ENCODE assay signal across 8 cellular contexts in genomic region chr10:89392974-89393373, GRCh38. TPM values are rescaled to one million over a fixed set of nuclear protein-coding genes. Genes with fewer than 3 reads are reported as not detected.
DNase-seq lines count a peak whose midpoint lies in the region; ATAC-seq, FAIRE-seq and TF ChIP-seq lines count a peak whose summit lies in the region.

No MANE protein-coding gene starts in this region.

- no peak for DNase-seq in BE2C
- no peak for DNase-seq in PC-3
- no peak for DNase-seq in H1 (ENCODE audit: low read depth in 1 of 2, low spot score in 2 of 2)
- DNase-seq in NCI-H774 (lab: John Stamatoyannopoulos, UW): no peak
- DNase-seq in NCI-H128 (lab: John Stamatoyannopoulos, UW; ENCODE audit: unreplicated experiment): no peak

- H3K23ac ChIP-seq in H1 (ENCODE audit: insufficient read length): no peak overlapping the region

- TF ChIP-seq RAD21 in H1 (IDR thresholded peaks at IDR 0.05 in 1 of 2, conservative IDR thresholded peaks at IDR 0.05 in 1 of 2; ENCODE audit: low read depth in 2 of 2, low read length in 2 of 2): no peak

- H3K14ac ChIP-seq in H1 (ENCODE audit: insufficient read length): no peak overlapping the region

- H3K9ac ChIP-seq in PC-3 (ENCODE audit: low read length) (no peak overlapping the region), H1 (replicated peaks in 1 of 4; ENCODE audit: extremely low read depth in 1 of 4, low read depth in 3 of 4, low read length in 3 of 4) (no peak overlapping the region), muscle layer of colon (ENCODE audit: low read length) (peak overlapping the region; percentile 35)

- TF ChIP-seq EP300 in H1 (IDR thresholded peaks at IDR 0.05; ENCODE audit: borderline replicate concordance in 1 of 2, low read depth in 2 of 2, low read length in 2 of 2): no peak

- H2BK5ac ChIP-seq in H1 (ENCODE audit: low read depth, low read length): no peak overlapping the region

- POLR2A ChIA-PET in PC-3 (lab: Charles Lee; ENCODE audit: unreplicated experiment) (interaction anchor here (0.6 to 0.7 kb wide), 3 partner anchors 109 to 308 kb away, joined by 11 to 28 read pairs (median 14); partner anchors contain the start of genes KIF20B and LIPA), H1 (lab: Charles Lee; ENCODE audit: partially characterized antibody) (interaction anchor here (0.7 to 1.3 kb wide), 2 partner anchors 15 to 88 kb away, joined by 3 read pairs; partner anchors contain the start of gene IFIT1B)

- peak overlapping the region; percentile 79 for H2AFZ ChIP-seq in PC-3 (ENCODE audit: low read length)
- H2AFZ ChIP-seq in H1 (ENCODE audit: low read length): peak overlapping the region; percentile 19; the same call in 1 of the 2 replicates

- peak overlapping the region; percentile 61; the same call in 1 of the 2 replicates for H2BK12ac ChIP-seq in H1 (ENCODE audit: low read depth, low read length)

- intact Hi-C loops in PC-3 (cut with micrococcal nuclease): loop anchor here (2.0 to 10.0 kb wide), 2 partner anchors 22 to 358 kb away; partner anchors contain the start of gene IFIT5

- ATAC-seq in GM21515 (IDR thresholded peaks at IDR 0.05; ENCODE audit: unreplicated experiment) (peak; percentile 40), PC-3 (peak; percentile 17), GM19463 (IDR thresholded peaks at IDR 0.05; ENCODE audit: unreplicated experiment) (no peak)

- FAIRE-seq in H1 (lab: Jason Lieb, UNC): no peak

- H3K36me3 ChIP-seq in BE2C (no peaks in the 10 kb centered on the region), PC-3 (ENCODE audit: low read depth, low read length) (no peaks in the 10 kb centered on the region), H1 (ENCODE audit: control insufficient read depth in 2 of 4, insufficient read depth in 4 of 4, low read length in 3 of 4) (no peaks in the 10 kb centered on the region), muscle layer of colon (ENCODE audit: insufficient read depth, low read length) (no peaks in the 10 kb centered on the region)

- peak overlapping the region; percentile 83 for H3K4me3 ChIP-seq in BE2C (ENCODE audit: low read depth, low read length)
- peak overlapping the region; percentile 78 for H3K4me3 ChIP-seq in PC-3 (ENCODE audit: low read length)
- H3K4me3 ChIP-seq in H1 (ENCODE audit: extremely low read depth in 1 of 4, insufficient read depth in 2 of 4, low read depth in 3 of 4, low read length in 4 of 4): peak overlapping the region in 1 of 4 experiments; percentile 56; a peak in 2 of 8 replicates
- H3K4me3 ChIP-seq in muscle layer of colon (ENCODE audit: low read depth in 1 of 2, low read length in 2 of 2): peak overlapping the region; percentile 40 to 66

- no peaks in the 10 kb centered on the region for H4K20me1 ChIP-seq in PC-3 (ENCODE audit: low read length)
- no peaks in the 10 kb centered on the region for H4K20me1 ChIP-seq in H1 (replicated peaks in 1 of 2; ENCODE audit: control insufficient read depth in 1 of 2, insufficient read depth in 2 of 2, low read length in 2 of 2)

- H3K9me2 ChIP-seq in PC-3 (replicated peaks; ENCODE audit: low read length): no peaks in the 10 kb centered on the region

- H3F3A ChIP-seq in PC-3 (ENCODE audit: low read length, unreplicated experiment): peaks cover 3% of the 10 kb centered on the region

- no peak overlapping the region for H3K4ac ChIP-seq in H1 (replicated peaks; ENCODE audit: insufficient read length, low read depth, low read length)

- 81% methylated on average over 2 of the region's 2 CpGs; no CpG with 5 or more reads in 1 of the 2 experiments for WGBS in H1 (ENCODE audit: extremely low coverage in 1 of 2, insufficient coverage in 1 of 2, insufficient read length in 1 of 2, insufficient replicate concordance in 2 of 2, low coverage in 1 of 2, low lambda C conversion rate in 2 of 2, missing lambda C conversion rate in 1 of 2), 2 experiments

- H2BK120ac ChIP-seq in H1 (replicated peaks; ENCODE audit: low read depth, low read length): no peak overlapping the region

- no peak overlapping the region for H2AK5ac ChIP-seq in H1 (ENCODE audit: low read depth, low read length)

- no peak overlapping the region for H4K5ac ChIP-seq in H1 (ENCODE audit: insufficient read length, low read depth, low read length)

- no peak for TF ChIP-seq CTCF in BE2C (IDR thresholded peaks at IDR 0.05; ENCODE audit: low read depth, low read length)
- no peak for TF ChIP-seq CTCF in PC-3 (conservative IDR thresholded peaks at IDR 0.05; ENCODE audit: low read depth, low read length)
- TF ChIP-seq CTCF in H1 (IDR thresholded peaks at IDR 0.05; ENCODE audit: control extremely low read depth in 1 of 3, insufficient read depth in 1 of 3, low read depth in 1 of 3, low read length in 3 of 3): no peak

- no peaks in the 10 kb centered on the region for H3K79me1 ChIP-seq in H1 (ENCODE audit: low read depth, low read length)

- TF ChIP-seq POLR2A in H1 (IDR thresholded peaks at IDR 0.05; ENCODE audit: control extremely low read depth in 1 of 2, low read depth in 2 of 2, low read length in 2 of 2): no peak

- H3K23me2 ChIP-seq in H1 (ENCODE audit: low read depth, low read length): no peaks in the 10 kb centered on the region; the same call in 1 of the 2 replicates

- H3K9me3 ChIP-seq in BE2C (no peaks in the 10 kb centered on the region), PC-3 (ENCODE audit: low read length) (no peaks in the 10 kb centered on the region), H1 (ENCODE audit: insufficient read depth in 2 of 2, low read depth in 1 of 2, low read length in 1 of 2) (no peaks in the 10 kb centered on the region), muscle layer of colon (ENCODE audit: low read length) (no peaks in the 10 kb centered on the region)

- H3K27me3 ChIP-seq in BE2C (no peaks in the 10 kb centered on the region), PC-3 (ENCODE audit: low read length) (no peaks in the 10 kb centered on the region), H1 (replicated peaks in 1 of 4; ENCODE audit: control insufficient read depth in 3 of 4, extremely low read depth in 1 of 4, insufficient read depth in 3 of 4, low read length in 3 of 4) (no peaks in the 10 kb centered on the region), muscle layer of colon (ENCODE audit: control insufficient read depth in 1 of 2, insufficient read depth in 2 of 2, low read length in 2 of 2) (no peaks in the 10 kb centered on the region)

- peaks cover 2% of the 10 kb centered on the region; the same call in 1 of the 2 replicates for H3K4me1 ChIP-seq in BE2C
- H3K4me1 ChIP-seq in PC-3 (ENCODE audit: insufficient read depth, low read length): peaks cover 18% of the 10 kb centered on the region
- H3K4me1 ChIP-seq in H1 (replicated peaks in 1 of 4; ENCODE audit: control insufficient read depth in 3 of 4, insufficient read depth in 4 of 4, low read length in 3 of 4): peaks cover 0 to 5% (median 3%) of the 10 kb centered on the region in 4 experiments; a peak in 2 of 7 replicates
- H3K4me1 ChIP-seq in muscle layer of colon (ENCODE audit: insufficient read depth, low read length): peaks cover 40% of the 10 kb centered on the region

- no peak overlapping the region for H3K56ac ChIP-seq in H1 (replicated peaks; ENCODE audit: insufficient read length, low read depth, low read length)

- no peak overlapping the region for H2BK20ac ChIP-seq in H1 (ENCODE audit: low read length)

- H2BK15ac ChIP-seq in H1 (ENCODE audit: low read length): no peak overlapping the region

- H4K8ac ChIP-seq in H1 (ENCODE audit: extremely low read depth, insufficient read depth, low read length): no peak overlapping the region

- H3K79me2 ChIP-seq in PC-3 (ENCODE audit: low read length) (peaks cover 28% of the 10 kb centered on the region), H1 (ENCODE audit: control insufficient read depth in 1 of 2, insufficient read depth in 2 of 2, low read length in 2 of 2) (no peaks in the 10 kb centered on the region)

- H3K18ac ChIP-seq in H1 (ENCODE audit: extremely low read depth, low read length): no peak overlapping the region; the same call in 1 of the 2 replicates

- CTCF ChIA-PET in PC-3 (lab: Charles Lee) (interaction anchor here (0.6 to 1.4 kb wide), 3 partner anchors 21 to 120 kb away, joined by 3 to 17 read pairs (median 16); partner anchors contain the start of gene IFIT5), H1 (lab: Charles Lee; ENCODE audit: partially characterized antibody) (interaction anchor here (0.5 to 2.6 kb wide), 12 partner anchors 10 to 460 kb away, joined by 3 to 14 read pairs (median 3); partner anchors contain the start of gene IFIT5)

- H3K27ac ChIP-seq in PC-3 (ENCODE audit: low read length) (no peak overlapping the region), H1 (ENCODE audit: low read depth, low read length) (no peak overlapping the region), muscle layer of colon (ENCODE audit: low read depth, low read length) (peak overlapping the region; percentile 67)

- peak overlapping the region; percentile 95 for H3K4me2 ChIP-seq in PC-3 (ENCODE audit: low read length)
- H3K4me2 ChIP-seq in H1 (ENCODE audit: insufficient read depth in 1 of 2, low read depth in 2 of 2, low read length in 2 of 2): peak overlapping the region; percentile 64 to 86; a peak in 2 of 4 replicates

- TSS peak; percentile 79 for BruUV-seq in PC-3 (replicated peaks; lab: Mats Ljungman, UMichigan)

- H4K91ac ChIP-seq in H1 (replicated peaks; ENCODE audit: insufficient read length, low read length): no peak overlapping the region

RNA-seq across cellular contexts. Expression of gene IFIT1, which starts 0.6 kb away (rescaled TPM):
- 1.1 TPM for polyA plus RNA-seq in BE2C (2012; ENCODE audit: insufficient read depth, insufficient read length, low read depth)
- total RNA-seq in PC-3 (2014; rRNA removed): 14.1 and 19.6 TPM in 2 replicates
- total RNA-seq in H1 (2021; fragmentation: NEBNext Ultra II Directional; extraction: Animal tissue kit (Norgen Biotek cat#: 25700)): 1.5 and 1.8 TPM in 2 replicates
- polyA plus RNA-seq in H1 (2011; rRNA removed): 0.36 and 0.94 TPM in 2 replicates
- 1.3 TPM for polyA plus RNA-seq in H1 (2011; cell fraction: cytosol; rRNA removed)
- polyA plus RNA-seq in H1 (2011; cell fraction: nucleus; rRNA removed): 0.40 TPM
- polyA plus RNA-seq in H1 (2012, experiment 1 of 2): 1.6 to 2.0 TPM (median 1.6 TPM) in 4 replicates
- 0.07 TPM for polyA plus RNA-seq in H1 (2012, experiment 2 of 2)
- polyA plus RNA-seq in H1 (2013, experiment 1 of 2): 2.2 TPM
- 2.2 TPM for polyA plus RNA-seq in H1 (2013, experiment 2 of 2)
- 0.50 and 0.98 TPM in 2 replicates for polyA minus RNA-seq in H1 (2011; rRNA and poly(A)+ RNA removed)
- 1.5 TPM for polyA minus RNA-seq in H1 (2011; cell fraction: cytosol; rRNA and poly(A)+ RNA removed)
- polyA minus RNA-seq in H1 (2011; cell fraction: nucleus; rRNA and poly(A)+ RNA removed): 0.20 TPM

RNA-seq across cellular contexts. Expression of gene IFIT1B, which starts 15.1 kb away (rescaled TPM):
- not detected for polyA plus RNA-seq in BE2C (2012; ENCODE audit: insufficient read depth, insufficient read length, low read depth)
- total RNA-seq in PC-3 (2014; rRNA removed): not detected in 2 replicates
- not detected in 2 replicates for total RNA-seq in H1 (2021; fragmentation: NEBNext Ultra II Directional; extraction: Animal tissue kit (Norgen Biotek cat#: 25700))
- polyA plus RNA-seq in H1 (2011; rRNA removed): not detected in 2 replicates
- not detected for polyA plus RNA-seq in H1 (2011; cell fraction: cytosol; rRNA removed)
- polyA plus RNA-seq in H1 (2011; cell fraction: nucleus; rRNA removed): not detected
- not detected in 4 replicates for polyA plus RNA-seq in H1 (2012, experiment 1 of 2)
- not detected for polyA plus RNA-seq in H1 (2012, experiment 2 of 2)
- not detected for polyA plus RNA-seq in H1 (2013, experiment 1 of 2)
- not detected for polyA plus RNA-seq in H1 (2013, experiment 2 of 2)
- polyA minus RNA-seq in H1 (2011; rRNA and poly(A)+ RNA removed): not detected in 2 replicates
- polyA minus RNA-seq in H1 (2011; cell fraction: cytosol; rRNA and poly(A)+ RNA removed): not detected
- not detected for polyA minus RNA-seq in H1 (2011; cell fraction: nucleus; rRNA and poly(A)+ RNA removed)

RNA-seq across cellular contexts. Expression of gene IFIT5, which starts 21.4 kb away (rescaled TPM):
- polyA plus RNA-seq in BE2C (2012; ENCODE audit: insufficient read depth, insufficient read length, low read depth): 11.6 TPM
- 8.9 and 10.7 TPM in 2 replicates for total RNA-seq in PC-3 (2014; rRNA removed)
- total RNA-seq in H1 (2021; fragmentation: NEBNext Ultra II Directional; extraction: Animal tissue kit (Norgen Biotek cat#: 25700)): 2.6 TPM in 2 replicates
- 0.55 and 0.94 TPM in 2 replicates for polyA plus RNA-seq in H1 (2011; rRNA removed)
- polyA plus RNA-seq in H1 (2011; cell fraction: cytosol; rRNA removed): 1.1 TPM
- 0.46 TPM for polyA plus RNA-seq in H1 (2011; cell fraction: nucleus; rRNA removed)
- 1.1 to 1.9 TPM (median 1.2 TPM) in 4 replicates for polyA plus RNA-seq in H1 (2012, experiment 1 of 2)
- polyA plus RNA-seq in H1 (2012, experiment 2 of 2): 0.20 TPM
- 1.7 TPM for polyA plus RNA-seq in H1 (2013, experiment 1 of 2)
- 1.6 TPM for polyA plus RNA-seq in H1 (2013, experiment 2 of 2)
- 1.2 and 2.5 TPM in 2 replicates for polyA minus RNA-seq in H1 (2011; rRNA and poly(A)+ RNA removed)
- polyA minus RNA-seq in H1 (2011; cell fraction: cytosol; rRNA and poly(A)+ RNA removed): 1.2 TPM
- 2.4 TPM for polyA minus RNA-seq in H1 (2011; cell fraction: nucleus; rRNA and poly(A)+ RNA removed)
